Comparison of ENCODE assay signal across 1 cellular context in genomic region chr15:56866798-56867197, GRCh38.
TF ChIP-seq lines count a peak whose summit lies in the region.

No MANE protein-coding gene starts in this region.

TF ChIP-seq in K562, 482 proteins besides CTCF, POLR2A, EP300 and RAD21:
- TF ChIP-seq FOXM1 (IDR thresholded peaks at IDR 0.05; ENCODE audit: low read depth): no peak
- TF ChIP-seq FOXM1 (CRISPR knock-in tag; IDR thresholded peaks at IDR 0.05; ENCODE audit: low read depth): no peak
- no peak for TF ChIP-seq BRF1 (IDR thresholded peaks at IDR 0.05; ENCODE audit: borderline replicate concordance, extremely low read depth, insufficient read length)
- TF ChIP-seq FOXA3 (CRISPR knock-in tag; conservative IDR thresholded peaks at IDR 0.05 in 1 of 2, IDR thresholded peaks at IDR 0.05 in 1 of 2): peak; percentile 47 to 65; a peak in 2 of 4 replicates
- no peak for TF ChIP-seq TEAD4 (IDR thresholded peaks at IDR 0.05; ENCODE audit: low read length)
- no peak for TF ChIP-seq TEAD4 (CRISPR knock-in tag; IDR thresholded peaks at IDR 0.05; ENCODE audit: borderline replicate concordance)
- TF ChIP-seq ZNF311 (CRISPR knock-in tag; IDR thresholded peaks at IDR 0.05): no peak
- no peak for TF ChIP-seq POLR2B (IDR thresholded peaks at IDR 0.05; ENCODE audit: low read depth, partially characterized antibody)
- no peak for TF ChIP-seq PHB2 (IDR thresholded peaks at IDR 0.05; ENCODE audit: low read depth)
- peak; percentile 90 for TF ChIP-seq ESRRA (IDR thresholded peaks at IDR 0.05; ENCODE audit: borderline replicate concordance, low read depth)
- TF ChIP-seq PBX2 (CRISPR knock-in tag; IDR thresholded peaks at IDR 0.05; ENCODE audit: low read depth): no peak
- TF ChIP-seq PBX2 (tag; conservative IDR thresholded peaks at IDR 0.05; ENCODE audit: low read depth): peak; percentile 35; the same call in 1 of the 2 replicates
- peak; percentile 73 for TF ChIP-seq ATF3 (IDR thresholded peaks at IDR 0.05)
- no peak for TF ChIP-seq ATF3 (CRISPR knock-in tag; conservative IDR thresholded peaks at IDR 0.05)
- TF ChIP-seq SOX6 (IDR thresholded peaks at IDR 0.05): peak; percentile 74
- TF ChIP-seq HOMEZ (CRISPR knock-in tag; IDR thresholded peaks at IDR 0.05): no peak
- TF ChIP-seq FOXK2 (conservative IDR thresholded peaks at IDR 0.05 in 1 of 2, IDR thresholded peaks at IDR 0.05 in 1 of 2; ENCODE audit: low read depth in 2 of 2): peak; percentile 71 to 79
- TF ChIP-seq MBD1 (CRISPR knock-in tag; IDR thresholded peaks at IDR 0.05): no peak
- TF ChIP-seq HBP1 (CRISPR knock-in tag; IDR thresholded peaks at IDR 0.05): no peak
- no peak for TF ChIP-seq DEAF1 (CRISPR knock-in tag; IDR thresholded peaks at IDR 0.05)
- TF ChIP-seq ZNF224 (CRISPR knock-in tag; IDR thresholded peaks at IDR 0.05): no peak
- TF ChIP-seq SMARCC2 (IDR thresholded peaks at IDR 0.05; ENCODE audit: low read depth): no peak
- no peak for TF ChIP-seq ZNF655 (CRISPR knock-in tag; IDR thresholded peaks at IDR 0.05)
- no peak for TF ChIP-seq ZBTB5 (IDR thresholded peaks at IDR 0.05)
- no peak for TF ChIP-seq EWSR1 (IDR thresholded peaks at IDR 0.05; ENCODE audit: borderline replicate concordance, low read depth, partially characterized antibody)
- no peak for TF ChIP-seq TBL1XR1 (IDR thresholded peaks at IDR 0.05; ENCODE audit: low read length in 2 of 2)
- TF ChIP-seq GATA2 (CRISPR knock-in tag; IDR thresholded peaks at IDR 0.05): no peak
- no peak for TF ChIP-seq MECOM (CRISPR knock-in tag; IDR thresholded peaks at IDR 0.05)
- TF ChIP-seq SMAD2 (IDR thresholded peaks at IDR 0.05; ENCODE audit: low read depth, low read length): no peak
- TF ChIP-seq BRD9 (IDR thresholded peaks at IDR 0.05; ENCODE audit: low read depth, partially characterized antibody): no peak
- TF ChIP-seq FOSL1 (tag; conservative IDR thresholded peaks at IDR 0.05): no peak
- peak; percentile 75 for TF ChIP-seq MEIS2 (IDR thresholded peaks at IDR 0.05; ENCODE audit: partially characterized antibody)
- no peak for TF ChIP-seq MTA1 (IDR thresholded peaks at IDR 0.05; ENCODE audit: borderline replicate concordance)
- TF ChIP-seq HNRNPL (IDR thresholded peaks at IDR 0.05; ENCODE audit: low read depth, low read length): no peak
- peak; percentile 44; the same call in 1 of the 2 replicates for TF ChIP-seq JUND (IDR thresholded peaks at IDR 0.05; ENCODE audit: borderline replicate concordance, low read depth, low read length)
- TF ChIP-seq JUND (tag; IDR thresholded peaks at IDR 0.05; ENCODE audit: borderline replicate concordance, low read depth, low read length): peak; percentile 68; the same call in 2 of the 3 replicates
- no peak for TF ChIP-seq ATF4 (CRISPR knock-in tag; IDR thresholded peaks at IDR 0.05)
- TF ChIP-seq TCFL5 (CRISPR knock-in tag; conservative IDR thresholded peaks at IDR 0.05): no peak
- TF ChIP-seq TOE1 (IDR thresholded peaks at IDR 0.05; ENCODE audit: borderline replicate concordance): no peak
- no peak for TF ChIP-seq TOE1 (CRISPR knock-in tag; IDR thresholded peaks at IDR 0.05; ENCODE audit: borderline replicate concordance, low read depth)
- TF ChIP-seq NBN (IDR thresholded peaks at IDR 0.05; ENCODE audit: low read depth): no peak
- no peak for TF ChIP-seq IRF2 (CRISPR knock-in tag; IDR thresholded peaks at IDR 0.05)
- no peak for TF ChIP-seq KLF16 (IDR thresholded peaks at IDR 0.05)
